25 cellular contexts compared by ENCODE assay signal in genomic region chr9:108273988-108274387, GRCh38.
"Had no signal": no experiment of that assay in that cellular context is flagged by ENCODE, and none has a peak within 500 bp of the region (broad histone marks: within the 10 kb centered on the region; RNA-seq: fewer than 3 reads in every experiment).

No MANE protein-coding gene starts in this region.

- ATAC-seq: activated CD4-positive, CD25-positive, alpha-beta regulatory T cell treated with anti-CD3 and anti-CD28 coated beads, Interleukin-2, amount 50 U/mL, for 24 hours; natural killer cell treated with Interleukin-12 subunit alpha and Interleukin-12 subunit beta and Interleukin-15 and Interleukin-18, amount 100 ng/mL, for 72 hours; psoas muscle had no signal

- H3K27ac Mint-ChIP-seq: activated CD4-positive, alpha-beta memory T cell treated with anti-CD3 and anti-CD28 coated beads, Interleukin-2, amount 10 ng/mL, durations not matched to agents 7 days and 5 days; activated CD4-positive, alpha-beta T cell treated with anti-CD3 and anti-CD28 coated beads, Interleukin-2, amount 10 ng/mL, durations not matched to agents 24 days and 14 days; activated naive CD4-positive, alpha-beta T cell treated with anti-CD3 and anti-CD28 coated beads, Interleukin-2, amount 10 ng/mL, durations not matched to agents 7 days and 5 days; immature natural killer cell; natural killer cell treated with Interleukin-12 subunit alpha and Interleukin-12 subunit beta and Interleukin-15 and Interleukin-18, amount 100 ng/mL, for 72 hours; T-helper 1 cell treated with Interleukin-12 subunit alpha and Interleukin-12 subunit beta and Interleukin-4 antibody, amounts not matched to agents 30 μg/mL and 1 μg/mL, for 36 hours had no signal

- H3K36me3 Mint-ChIP-seq: activated naive CD4-positive, alpha-beta T cell treated with anti-CD3 and anti-CD28 coated beads, Interleukin-2, amount 10 ng/mL, durations not matched to agents 7 days and 5 days; immature natural killer cell; natural killer cell treated with Interleukin-12 subunit alpha and Interleukin-12 subunit beta and Interleukin-15 and Interleukin-18, amount 100 ng/mL, for 72 hours had no signal

- H3K4me1 Mint-ChIP-seq: activated CD4-positive, alpha-beta memory T cell treated with anti-CD3 and anti-CD28 coated beads, Interleukin-2, amount 10 ng/mL, durations not matched to agents 7 days and 5 days; activated CD4-positive, alpha-beta T cell treated with anti-CD3 and anti-CD28 coated beads, Interleukin-2, amount 10 ng/mL, durations not matched to agents 24 days and 14 days; activated naive CD4-positive, alpha-beta T cell treated with anti-CD3 and anti-CD28 coated beads, Interleukin-2, amount 10 ng/mL, durations not matched to agents 7 days and 5 days; immature natural killer cell had no signal

- H3K9me3 ChIP-seq: left ventricle myocardium inferior, ovary, psoas muscle, right atrium auricular region, spleen, thoracic aorta, upper lobe of left lung had no signal

- FAIRE-seq: endometrium had no signal

- H3K4me2 ChIP-seq: hepatocyte had no signal

- H3K4me3 ChIP-seq: hepatocyte, left ventricle myocardium inferior, ovary, psoas muscle, right atrium auricular region, spleen, thoracic aorta, upper lobe of left lung had no signal

- H3K36me3 ChIP-seq: left ventricle myocardium inferior, ovary, right atrium auricular region, spleen, thoracic aorta, upper lobe of left lung had no signal

- H3K79me2 ChIP-seq: hepatocyte had no signal

- H3K27me3 ChIP-seq: hepatocyte, ovary, right atrium auricular region, spleen, upper lobe of left lung had no signal

- H3K27me3 Mint-ChIP-seq: activated CD4-positive, alpha-beta memory T cell treated with anti-CD3 and anti-CD28 coated beads, Interleukin-2, amount 10 ng/mL, durations not matched to agents 7 days and 5 days; activated CD4-positive, alpha-beta T cell treated with anti-CD3 and anti-CD28 coated beads, Interleukin-2, amount 10 ng/mL, durations not matched to agents 24 days and 14 days; activated naive CD4-positive, alpha-beta T cell treated with anti-CD3 and anti-CD28 coated beads, Interleukin-2, amount 10 ng/mL, durations not matched to agents 7 days and 5 days; dendritic cell treated with granulocyte-macrophage colony-stimulating factor and Interleukin-4, amounts not matched to agents 40 ng/mL and 50 ng/mL, for 4 days; natural killer cell treated with Interleukin-12 subunit alpha and Interleukin-12 subunit beta and Interleukin-15 and Interleukin-18, amount 100 ng/mL, for 72 hours had no signal

- H3K4me3 Mint-ChIP-seq: activated CD4-positive, alpha-beta memory T cell treated with anti-CD3 and anti-CD28 coated beads, Interleukin-2, amount 10 ng/mL, durations not matched to agents 7 days and 5 days; activated CD4-positive, alpha-beta T cell treated with anti-CD3 and anti-CD28 coated beads, Interleukin-2, amount 10 ng/mL, durations not matched to agents 24 days and 14 days; activated naive CD4-positive, alpha-beta T cell treated with anti-CD3 and anti-CD28 coated beads, Interleukin-2, amount 10 ng/mL, durations not matched to agents 7 days and 5 days; dendritic cell treated with granulocyte-macrophage colony-stimulating factor and Interleukin-4, amounts not matched to agents 40 ng/mL and 50 ng/mL, for 4 days; immature natural killer cell; natural killer cell treated with Interleukin-12 subunit alpha and Interleukin-12 subunit beta and Interleukin-15 and Interleukin-18, amount 100 ng/mL, for 72 hours; T-helper 1 cell treated with Interleukin-12 subunit alpha and Interleukin-12 subunit beta and Interleukin-4 antibody, amounts not matched to agents 30 μg/mL and 1 μg/mL, for 36 hours had no signal

- H3K27ac ChIP-seq: left ventricle myocardium inferior, ovary, psoas muscle, right atrium auricular region, spleen, thoracic aorta, upper lobe of left lung had no signal

- DNase-seq: activated CD4-positive, alpha-beta memory T cell treated with anti-CD3 and anti-CD28 coated beads, Interleukin-2, amount 10 ng/mL, durations not matched to agents 7 days and 5 days; activated CD4-positive, alpha-beta T cell treated with anti-CD3 and anti-CD28 coated beads, Interleukin-2, amount 10 ng/mL, durations not matched to agents 24 days and 14 days; activated effector memory CD4-positive, alpha-beta T cell treated with anti-CD3 and anti-CD28 coated beads, Interleukin-2, amount 50 U/mL, for 16 hours; activated naive CD4-positive, alpha-beta T cell treated with anti-CD3 and anti-CD28 coated beads, Interleukin-2, amount 10 ng/mL, durations not matched to agents 7 days and 5 days; caudate nucleus; effector CD4-positive, alpha-beta T cell; foreskin melanocyte; immature natural killer cell; left ventricle myocardium inferior; mammary epithelial cell; ovary; psoas muscle; spleen; stimulated activated CD4-positive, alpha-beta T cell treated with anti-CD3 and anti-CD28 coated beads, Interleukin-4, amount 100 ng/mL, for 1 hour; stimulated activated naive CD4-positive, alpha-beta T cell; T1000; upper lobe of left lung had no signal

- H3K9me3 Mint-ChIP-seq: activated CD4-positive, alpha-beta T cell treated with anti-CD3 and anti-CD28 coated beads, Interleukin-2, amount 10 ng/mL, durations not matched to agents 24 days and 14 days; dendritic cell treated with granulocyte-macrophage colony-stimulating factor and Interleukin-4, amounts not matched to agents 40 ng/mL and 50 ng/mL, for 4 days; T-helper 1 cell treated with Interleukin-12 subunit alpha and Interleukin-12 subunit beta and Interleukin-4 antibody, amounts not matched to agents 30 μg/mL and 1 μg/mL, for 36 hours had no signal

- H2AFZ ChIP-seq: hepatocyte had no signal
